In the genomic region with DNA sequence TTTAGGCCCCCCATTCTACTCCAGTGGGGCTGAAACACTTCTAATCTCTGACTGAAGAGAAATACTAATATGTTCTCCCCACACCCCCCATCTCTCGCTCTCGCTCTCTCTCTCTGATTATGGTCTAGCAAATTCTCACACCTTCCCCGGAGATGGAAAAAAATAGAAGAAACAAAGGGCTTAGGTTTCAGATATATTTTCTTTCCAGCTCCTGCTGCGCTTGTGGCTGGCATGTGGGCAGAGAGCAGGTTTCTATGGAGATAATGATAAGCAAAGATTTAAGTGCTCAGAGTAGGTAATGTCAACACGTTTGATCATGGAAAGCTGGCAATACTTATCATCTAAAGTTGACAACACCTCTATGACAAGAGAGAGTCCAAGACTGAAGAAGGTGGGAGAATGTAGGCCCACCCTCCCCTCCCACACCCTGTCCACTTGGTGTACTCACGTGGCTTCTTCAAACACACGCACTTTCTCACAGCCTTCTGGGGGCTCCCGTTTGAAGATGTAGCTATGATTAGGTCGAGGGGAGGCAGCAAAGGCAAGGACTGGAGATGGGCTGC, we compare ENCODE assay signal across 12 cellular contexts. TPM values are rescaled to one million over a fixed set of nuclear protein-coding genes. Genes with fewer than 3 reads are reported as not detected.
DNase-seq lines count a peak whose midpoint lies in the region; ATAC-seq and TF ChIP-seq lines count a peak whose summit lies in the region.
"Had no signal": no experiment of that assay in that cellular context is flagged by ENCODE, and none has a peak within 500 bp of the region (broad histone marks: within the 10 kb centered on the region; RNA-seq: fewer than 3 reads in every experiment).

No MANE protein-coding gene starts in this region.

- intact Hi-C loops in psoas muscle (cut with DNase I) = loop anchor here in 1 of 2 donors (10.0 kb wide), 1 partner anchor 279 kb away; a partner anchor contains a TSS

- no peak overlapping the region for H3K27ac ChIP-seq in psoas muscle
- no peak overlapping the region for H3K27ac ChIP-seq in smooth muscle cell (ENCODE audit: low read depth)
- H3K27ac ChIP-seq: foreskin keratinocyte, suprapubic skin had no signal

- H3K4me3 ChIP-seq in psoas muscle (no peak overlapping the region), smooth muscle cell (no peak overlapping the region)
- H3K4me3 ChIP-seq: suprapubic skin had no signal

- H3K27ac Mint-ChIP-seq in central memory CD8-positive, alpha-beta T cell (ENCODE audit: low read depth) = peak overlapping the region; percentile 99

- H3F3A ChIP-seq in smooth muscle cell (ENCODE audit: low read depth) = no peaks in the 10 kb centered on the region

- H3K27me3 Mint-ChIP-seq in central memory CD8-positive, alpha-beta T cell = no peaks in the 10 kb centered on the region

- peaks cover 57% of the 10 kb centered on the region for H3K4me1 Mint-ChIP-seq in central memory CD8-positive, alpha-beta T cell

- peak; percentile 77 for DNase-seq in NCI-H146 treated with DMSO at 0.1 percent for 48 hours (lab: John Stamatoyannopoulos, UW; ENCODE audit: unreplicated experiment)
- DNase-seq in activated CD4-positive, alpha-beta T cell treated with anti-CD3 and anti-CD28 coated beads, Interleukin-2, amount 50 U/mL, for 1 hour = peak; percentile 35
- peak in 1 of 2 donors; percentile 68 for DNase-seq in central memory CD8-positive, alpha-beta T cell (ENCODE audit: low spot score in 2 of 2)
- DNase-seq in stimulated activated CD4-positive, alpha-beta T cell treated with anti-CD3 and anti-CD28 coated beads, TNF-alpha, amount 100 ng/mL, for 24 hours (ENCODE audit: low read depth in 3 of 3) = peak; percentile 13 to 49 (median 37)
- no peak for DNase-seq in psoas muscle
- no peak for DNase-seq in RPMI8226
- DNase-seq in smooth muscle cell (lab: John Stamatoyannopoulos, UW; ENCODE audit: unreplicated experiment) = no peak
- DNase-seq: EL, foreskin keratinocyte, NCI-H526 treated with DMSO at 0.1 percent for 48 hours had no signal

- 75 to 81% (median 77%) methylated on average over 9 of the region's 9 CpGs for WGBS in psoas muscle, 3 donors
- WGBS in smooth muscle cell (ENCODE audit: low lambda C conversion rate) = 92% methylated on average over 9 of the region's 9 CpGs

- H3K27me3 ChIP-seq in psoas muscle (ENCODE audit: insufficient read depth in 3 of 3, low read length in 2 of 3) = no peaks in the 10 kb centered on the region
- H3K27me3 ChIP-seq in smooth muscle cell (ENCODE audit: low read depth) = no peaks in the 10 kb centered on the region
- H3K27me3 ChIP-seq: foreskin keratinocyte, suprapubic skin had no signal

- no peaks in the 10 kb centered on the region for H3K9me3 Mint-ChIP-seq in central memory CD8-positive, alpha-beta T cell

- no peak overlapping the region for H3K9ac ChIP-seq in smooth muscle cell (ENCODE audit: low read depth)

- H3K9me3 ChIP-seq in psoas muscle = no peaks in the 10 kb centered on the region
- H3K9me3 ChIP-seq in smooth muscle cell (replicated peaks; ENCODE audit: low read depth) = no peaks in the 10 kb centered on the region
- H3K9me3 ChIP-seq: suprapubic skin had no signal

- H3K36me3 ChIP-seq in psoas muscle (ENCODE audit: insufficient read depth in 1 of 2, low read depth in 1 of 2) (peaks cover 0 to 19% of the 10 kb centered on the region in 2 donors), smooth muscle cell (ENCODE audit: low read depth) (no peaks in the 10 kb centered on the region)

- H2AFZ ChIP-seq in smooth muscle cell (ENCODE audit: low read depth) = no peak overlapping the region

- H4K20me1 ChIP-seq in smooth muscle cell (ENCODE audit: low read depth) = no peaks in the 10 kb centered on the region

- peaks cover 12% of the 10 kb centered on the region for H3K4me1 ChIP-seq in psoas muscle
- H3K4me1 ChIP-seq in smooth muscle cell (ENCODE audit: low read depth) = no peaks in the 10 kb centered on the region
- H3K4me1 ChIP-seq: foreskin keratinocyte, suprapubic skin had no signal

- peak; percentile 78 for ATAC-seq in central memory CD8-positive, alpha-beta T cell (replicated peaks; ENCODE audit: extremely low read depth, poor library complexity, severe bottlenecking)
- ATAC-seq in psoas muscle (no peak), GM21360 (IDR thresholded peaks at IDR 0.05; ENCODE audit: unreplicated experiment) (no peak)
- ATAC-seq: foreskin keratinocyte had no signal

- TF ChIP-seq CTCF in psoas muscle (IDR thresholded peaks at IDR 0.05) (no peak), smooth muscle cell (IDR thresholded peaks at IDR 0.05; ENCODE audit: borderline replicate concordance, insufficient read depth, poor library complexity, severe bottlenecking) (no peak)

- no peaks in the 10 kb centered on the region for H3K79me2 ChIP-seq in smooth muscle cell (ENCODE audit: low read depth)

- H3K4me2 ChIP-seq in smooth muscle cell = no peak overlapping the region

- peaks cover 75% of the 10 kb centered on the region for H3K36me3 Mint-ChIP-seq in central memory CD8-positive, alpha-beta T cell (ENCODE audit: insufficient read depth)

- peak overlapping the region; percentile 66 for H3K4me3 Mint-ChIP-seq in central memory CD8-positive, alpha-beta T cell

RNA-seq across cellular contexts. Expression of a gene that starts 8.0 kb away (rescaled TPM):
- total RNA-seq in psoas muscle (10 to 100 TPM; 39.5 to 69.5 (median 60.9) TPM), smooth muscle cell (116 and 126 TPM in 2 replicates)
- polyA plus RNA-seq in psoas muscle (10 to 100 TPM; 60.7 to 85.7 (median 83.5) TPM), smooth muscle cell (98.9 and 111 TPM in 2 replicates)

RNA-seq across cellular contexts. Expression of a gene that starts 37.9 kb away (rescaled TPM):
- 10 to 100 TPM; 37.1 to 59.7 (median 52.0) TPM for total RNA-seq in psoas muscle
- 10 to 100 TPM; 31.2 to 64.9 (median 35.5) TPM for polyA plus RNA-seq in psoas muscle
- total RNA-seq in smooth muscle cell = 36.5 and 55.0 TPM in 2 replicates
- 54.9 and 69.8 TPM in 2 replicates for polyA plus RNA-seq in smooth muscle cell

RNA-seq across cellular contexts. Expression of a gene that starts 48.1 kb away (rescaled TPM):
- total RNA-seq in psoas muscle = 1 to 10 TPM in 3 of 4 donors, under 1 TPM in 1; 0.71 to 5.1 (median 2.2) TPM
- 1 to 10 TPM; 1.8 to 2.7 (median 2.1) TPM for polyA plus RNA-seq in psoas muscle
- total RNA-seq in smooth muscle cell = 4.9 and 7.1 TPM in 2 replicates
- polyA plus RNA-seq in smooth muscle cell = 6.3 and 8.3 TPM in 2 replicates

Comparison
In these comparisons a context has a peak if more than half of its experiments do, and no peak if none do; other contexts are left out.
1. DNase-seq: peak in NCI-H146 treated with DMSO at 0.1 percent for 48 hours (single experiment), activated CD4-positive, alpha-beta T cell treated with anti-CD3 and anti-CD28 coated beads, Interleukin-2, amount 50 U/mL, for 1 hour (single experiment) and stimulated activated CD4-positive, alpha-beta T cell treated with anti-CD3 and anti-CD28 coated beads, TNF-alpha, amount 100 ng/mL, for 24 hours (3 of 3); none in psoas muscle (0 of 2), RPMI8226 (single experiment) and smooth muscle cell (single experiment).